Comparison of ENCODE assay signal across 1 cellular context in genomic region chr22:31272522-31273446, GRCh38.
A peak's percentile ranks its signal among the peaks of the same experiment; 100 is the strongest.
TF ChIP-seq lines count a peak whose summit lies in the region.

No MANE protein-coding gene starts in this region.

TF ChIP-seq in HepG2, 621 proteins besides CTCF, POLR2A, EP300 and RAD21 (continued from another document):
- peak; percentile 44; the same call in 1 of the 2 replicates for TF ChIP-seq ZBTB33 (CRISPR knock-in tag; IDR thresholded peaks at IDR 0.05)
- TF ChIP-seq TEAD3 (CRISPR knock-in tag; optimal IDR thresholded peaks at IDR 0.05; ENCODE audit: borderline replicate concordance), result peak; percentile 54
- peak; percentile 61; the same call in 1 of the 2 replicates for TF ChIP-seq CEBPB (IDR thresholded peaks at IDR 0.05; ENCODE audit: borderline replicate concordance, low read depth, low read length)
- no peak for TF ChIP-seq ZNF496 (CRISPR knock-in tag; IDR thresholded peaks at IDR 0.05; ENCODE audit: insufficient replicate concordance)
- no peak for TF ChIP-seq STAT5B (CRISPR knock-in tag; IDR thresholded peaks at IDR 0.05)
- TF ChIP-seq U2AF2 (IDR thresholded peaks at IDR 0.05; ENCODE audit: low read depth, low read length), result no peak
- TF ChIP-seq REPIN1 (CRISPR knock-in tag; IDR thresholded peaks at IDR 0.05; ENCODE audit: borderline replicate concordance, low read depth), result no peak
- TF ChIP-seq STAG1 (CRISPR knock-in tag; IDR thresholded peaks at IDR 0.05), result peak; percentile 67
- TF ChIP-seq AFF4 (CRISPR knock-in tag; IDR thresholded peaks at IDR 0.05), result no peak
- TF ChIP-seq RBM22 (optimal IDR thresholded peaks at IDR 0.05; ENCODE audit: low read length), result peak; percentile 56
- no peak for TF ChIP-seq PHB2 (IDR thresholded peaks at IDR 0.05; ENCODE audit: partially characterized antibody)
- TF ChIP-seq SMC3 (IDR thresholded peaks at IDR 0.05; ENCODE audit: low read length), result peak; percentile 50; the same call in 1 of the 2 replicates
- TF ChIP-seq ZNF607 (CRISPR knock-in tag; IDR thresholded peaks at IDR 0.05; ENCODE audit: borderline replicate concordance), result no peak
- TF ChIP-seq ZNF513 (CRISPR knock-in tag; conservative IDR thresholded peaks at IDR 0.05), result no peak
